ENCODE assay signal across 1 cellular context in genomic region chr21:31220567-31220966, GRCh38.
TF ChIP-seq lines count a peak whose summit lies in the region.

No MANE protein-coding gene starts in this region.

TF ChIP-seq in HCT116, 20 proteins besides CTCF, POLR2A, EP300 and RAD21 (continued from another document):
- TF ChIP-seq REST (IDR thresholded peaks at IDR 0.05; ENCODE audit: low read depth) = no peak
- TF ChIP-seq YY1 (IDR thresholded peaks at IDR 0.05; ENCODE audit: extremely low read depth, insufficient replicate concordance, low read depth, low read length) = no peak
- TF ChIP-seq FOSL1 (IDR thresholded peaks at IDR 0.05; ENCODE audit: low read depth) = no peak
